Comparison of ENCODE assay signal across 8 cellular contexts in the genomic region with DNA sequence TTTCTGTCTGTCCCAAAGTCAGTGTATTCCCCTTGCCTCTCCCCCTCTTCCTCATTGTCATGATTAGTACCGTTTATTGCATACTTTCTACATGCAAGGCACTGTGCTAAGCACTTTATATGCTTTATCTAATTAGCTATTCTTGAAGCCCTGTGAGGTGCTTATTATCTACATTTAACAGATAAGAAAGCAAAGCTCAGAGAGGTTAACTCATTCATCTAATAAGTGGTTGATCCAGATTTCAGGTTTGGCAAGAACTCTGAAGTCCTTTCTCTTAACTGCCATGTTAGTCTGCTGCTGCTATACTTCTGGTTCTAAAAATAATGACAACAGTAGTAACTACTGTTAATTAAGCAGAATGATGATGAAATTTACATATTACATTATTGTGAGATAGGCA. TPM values are rescaled to one million over a fixed set of nuclear protein-coding genes. Genes with fewer than 3 reads are reported as not detected.
DNase-seq lines count a peak whose midpoint lies in the region; ATAC-seq and TF ChIP-seq lines count a peak whose summit lies in the region.

No MANE protein-coding gene starts in this region.

- no peak overlapping the region for H3K56ac ChIP-seq in IMR-90 (ENCODE audit: extremely low read depth, insufficient read depth, low read length)

- H3K4me2 ChIP-seq in IMR-90 (ENCODE audit: low read depth, low read length) = no peak overlapping the region

- peaks cover 76% of the 10 kb centered on the region for H4K20me1 ChIP-seq in IMR-90 (ENCODE audit: insufficient read depth, low read length)

- H3K27ac Mint-ChIP-seq in brain = peak overlapping the region in 4 of 5 experiments; percentile 85 to 96 (median 89)

- peaks cover 3% of the 10 kb centered on the region for H3K27me3 Mint-ChIP-seq in brain

- H3K4me3 ChIP-seq in IMR-90 (ENCODE audit: insufficient read depth, low read depth, low read length) = no peak overlapping the region
- peak overlapping the region; percentile 8 to 36 for H3K4me3 ChIP-seq in muscle layer of duodenum (ENCODE audit: low read depth in 1 of 2, low read length in 2 of 2)

- H4K91ac ChIP-seq in IMR-90 (ENCODE audit: insufficient read depth, low read depth, low read length) = no peak overlapping the region

- no peaks in the 10 kb centered on the region for H3K9me3 ChIP-seq in IMR-90 (ENCODE audit: control insufficient read depth, insufficient read depth, low read length)
- no peaks in the 10 kb centered on the region for H3K9me3 ChIP-seq in muscle layer of duodenum (ENCODE audit: control insufficient read depth in 1 of 2, low read length in 2 of 2)

- no peak for TF ChIP-seq POLR2A in IMR-90 (IDR thresholded peaks at IDR 0.05; ENCODE audit: low read depth, low read length)

- no TSS peak for BruUV-seq in IMR-90 (replicated peaks; lab: Mats Ljungman, UMichigan)

- no peak overlapping the region for H2AK5ac ChIP-seq in IMR-90 (ENCODE audit: low read depth, low read length)

- no peak overlapping the region for H2AFZ ChIP-seq in IMR-90 (replicated peaks; ENCODE audit: low read length, poor library complexity)

- peaks cover 0 to 2% (median 0%) of the 10 kb centered on the region in 5 experiments for H3K9me3 Mint-ChIP-seq in brain

- no peaks in the 10 kb centered on the region for H3K36me3 ChIP-seq in IMR-90 (ENCODE audit: control insufficient read depth, insufficient read depth, low read length)
- peaks cover 0 to 6% of the 10 kb centered on the region in 2 donors for H3K36me3 ChIP-seq in muscle layer of duodenum (ENCODE audit: control insufficient read depth in 1 of 2, insufficient read depth in 2 of 2, low read length in 2 of 2)

- ATAC-seq in IMR-90 (ENCODE audit: low read depth) (no peak), GM21619 (IDR thresholded peaks at IDR 0.05; ENCODE audit: unreplicated experiment) (no peak)

- peaks cover 28% of the 10 kb centered on the region for H3K36me3 Mint-ChIP-seq in brain

- no peaks in the 10 kb centered on the region for H3K27me3 ChIP-seq in IMR-90 (ENCODE audit: control insufficient read depth, insufficient read depth, low read length)
- H3K27me3 ChIP-seq in muscle layer of duodenum (ENCODE audit: low read depth, low read length) = no peaks in the 10 kb centered on the region

- WGBS in IMR-90 (ENCODE audit: extremely low coverage in 2 of 2, insufficient read length in 1 of 2), 2 experiments = no CpG with 5 or more reads among the region's 1 CpG

- in situ Hi-C loops in IMR-90 (cut with MboI; ENCODE audit: low sequenced_read_pairs) = no loop called here

- no peak overlapping the region for H3K14ac ChIP-seq in IMR-90 (replicated peaks; ENCODE audit: low read depth, low read length)

- CTCF ChIA-PET in IMR-90 (lab: Yijun Ruan, JAX) = interaction anchor here (1.5 kb wide), 1 partner anchor 13 kb away, joined by 3 read pairs; no protein-coding TSS in a partner anchor

- H2BK5ac ChIP-seq in IMR-90 (ENCODE audit: low read depth, low read length, poor library complexity, severe bottlenecking) = peak overlapping the region; percentile 92

- no peak overlapping the region for H2BK120ac ChIP-seq in IMR-90 (ENCODE audit: low read depth, low read length)

- H3K4me1 ChIP-seq in IMR-90 (ENCODE audit: control insufficient read depth, insufficient read depth, low read length) = peaks cover 18% of the 10 kb centered on the region
- peaks cover 33 to 63% of the 10 kb centered on the region in 2 donors for H3K4me1 ChIP-seq in muscle layer of duodenum (ENCODE audit: control insufficient read depth in 1 of 2, insufficient read depth in 2 of 2, low read length in 2 of 2)

- TF ChIP-seq RAD21 in IMR-90 (IDR thresholded peaks at IDR 0.05; ENCODE audit: low read length) = no peak

- no peak overlapping the region for H2AK9ac ChIP-seq in IMR-90 (replicated peaks; ENCODE audit: low read depth, low read length, poor library complexity)

- TF ChIP-seq CTCF in 22Rv1 (IDR thresholded peaks at IDR 0.05) (no peak), IMR-90 (conservative IDR thresholded peaks at IDR 0.05; ENCODE audit: low read depth, low read length) (no peak), brain (conservative IDR thresholded peaks at IDR 0.05) (no peak)

- no peak overlapping the region for H2BK20ac ChIP-seq in IMR-90 (ENCODE audit: low read depth, low read length)

- H3K4ac ChIP-seq in IMR-90 (ENCODE audit: low read depth, low read length) = no peak overlapping the region

- H4K5ac ChIP-seq in IMR-90 (ENCODE audit: low read depth, low read length) = no peak overlapping the region

- dilution Hi-C loops in IMR-90 (cut with HindIII; ENCODE audit: low sequenced_read_pairs, unreplicated experiment) = no loop called here

- H2BK15ac ChIP-seq in IMR-90 (ENCODE audit: low read depth, low read length) = no peak overlapping the region; the same call in 2 of the 3 replicates

- intact Hi-C loops in IMR-90 (cut with micrococcal nuclease) = no loop called here

- peaks cover 61% of the 10 kb centered on the region for H3K4me1 Mint-ChIP-seq in brain

- H4K8ac ChIP-seq in IMR-90 (ENCODE audit: low read depth in 2 of 2, low read length in 2 of 2) = no peak overlapping the region

- no peak for DNase-seq in IMR-90
- no peak for DNase-seq in GM03348 (ENCODE audit: low spot score)
- no peak for DNase-seq in cerebellar nuclear complex (lab: John Stamatoyannopoulos, UW)
- no peak for DNase-seq in NCI-H69 (lab: John Stamatoyannopoulos, UW)

- peak overlapping the region in 4 of 5 experiments; percentile 58 to 76 (median 73) for H3K4me3 Mint-ChIP-seq in brain

- H3K9me1 ChIP-seq in IMR-90 (ENCODE audit: insufficient read depth, low read length) = peaks cover 9% of the 10 kb centered on the region

- H3K23ac ChIP-seq in IMR-90 (ENCODE audit: low read depth, low read length) = no peak overlapping the region

- peaks cover 8 to 45% of the 10 kb centered on the region in 2 experiments; a peak in 3 of 4 replicates for H3K79me1 ChIP-seq in IMR-90 (ENCODE audit: low read depth in 1 of 2, low read length in 2 of 2)

- POLR2A ChIA-PET in IMR-90 (lab: Charles Lee; ENCODE audit: unreplicated experiment) = interaction anchor here (0.6 kb wide), 2 partner anchors 533 to 628 kb away, joined by 3 to 6 read pairs; partner anchors contain the start of gene UNC45A

- no peak overlapping the region for H3K9ac ChIP-seq in IMR-90 (ENCODE audit: low read depth, low read length)

- H3K18ac ChIP-seq in IMR-90 (ENCODE audit: low read depth, low read length) = no peak overlapping the region; the same call in 1 of the 2 replicates

- peak overlapping the region; percentile 80 for H3K27ac ChIP-seq in 22Rv1
- no peak overlapping the region for H3K27ac ChIP-seq in IMR-90 (ENCODE audit: insufficient read depth, low read length)
- H3K27ac ChIP-seq in muscle layer of duodenum (ENCODE audit: low read length) = peak overlapping the region; percentile 97

TF ChIP-seq in IMR-90, 13 proteins besides CTCF, POLR2A, EP300 and RAD21:
- TF ChIP-seq CHD1 (IDR thresholded peaks at IDR 0.05; ENCODE audit: low read depth, low read length) = no peak
- no peak for TF ChIP-seq CEBPB (IDR thresholded peaks at IDR 0.05; ENCODE audit: low read depth, low read length)
- no peak for TF ChIP-seq MAFK (IDR thresholded peaks at IDR 0.05; ENCODE audit: low read depth, low read length)
- TF ChIP-seq BHLHE40 (IDR thresholded peaks at IDR 0.05; ENCODE audit: low read depth, low read length) = no peak
- TF ChIP-seq MAZ (IDR thresholded peaks at IDR 0.05; ENCODE audit: borderline replicate concordance, low read depth, low read length) = no peak
- TF ChIP-seq RCOR1 (IDR thresholded peaks at IDR 0.05; ENCODE audit: insufficient replicate concordance, low read length) = no peak
- no peak for TF ChIP-seq RFX5 (IDR thresholded peaks at IDR 0.05; ENCODE audit: low read depth, low read length)
- TF ChIP-seq, protein P1, sequence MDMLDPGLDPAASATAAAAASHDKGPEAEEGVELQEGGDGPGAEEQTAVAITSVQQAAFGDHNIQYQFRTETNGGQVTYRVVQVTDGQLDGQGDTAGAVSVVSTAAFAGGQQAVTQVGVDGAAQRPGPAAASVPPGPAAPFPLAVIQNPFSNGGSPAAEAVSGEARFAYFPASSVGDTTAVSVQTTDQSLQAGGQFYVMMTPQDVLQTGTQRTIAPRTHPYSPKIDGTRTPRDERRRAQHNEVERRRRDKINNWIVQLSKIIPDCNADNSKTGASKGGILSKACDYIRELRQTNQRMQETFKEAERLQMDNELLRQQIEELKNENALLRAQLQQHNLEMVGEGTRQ (IDR thresholded peaks at IDR 0.05; ENCODE audit: low read depth, low read length) = no peak

RNA-seq across cellular contexts. Expression of gene IQGAP1, which starts 13.5 kb away (rescaled TPM):
- 207 and 246 TPM in 2 replicates for total RNA-seq in IMR-90 (2012; rRNA removed)
- 87.5 and 93.4 TPM in 2 replicates for polyA plus RNA-seq in IMR-90 (2012; rRNA removed)
- 9.1 and 14.9 TPM in 2 replicates for polyA plus RNA-seq in IMR-90 (2012; cell fraction: cytosol; rRNA removed)
- polyA plus RNA-seq in IMR-90 (2012; cell fraction: nucleus; rRNA removed; ENCODE audit: low replicate concordance) = 41.3 and 240 TPM in 2 replicates
- polyA plus RNA-seq in brain (ENCODE audit: insufficient read depth, low read depth, low replicate concordance) = 55.6 TPM

RNA-seq across cellular contexts. Expression of gene ZNF774, which starts 49.4 kb away (rescaled TPM):
- total RNA-seq in IMR-90 (2012; rRNA removed) = 1.1 TPM in 2 replicates
- 0.90 and 0.91 TPM in 2 replicates for polyA plus RNA-seq in IMR-90 (2012; rRNA removed)
- polyA plus RNA-seq in IMR-90 (2012; cell fraction: cytosol; rRNA removed) = 0.42 and 0.88 TPM in 2 replicates
- 0.40 and 1.8 TPM in 2 replicates for polyA plus RNA-seq in IMR-90 (2012; cell fraction: nucleus; rRNA removed; ENCODE audit: low replicate concordance)
- 2.3 TPM for polyA plus RNA-seq in brain (ENCODE audit: insufficient read depth, low read depth, low replicate concordance)
